11 cellular contexts compared by ENCODE assay signal in genomic region chr3:187678869-187679268, GRCh38. TPM values are rescaled to one million over a fixed set of nuclear protein-coding genes. Genes with fewer than 3 reads are reported as not detected.
DNase-seq lines count a peak whose midpoint lies in the region; ATAC-seq, FAIRE-seq and TF ChIP-seq lines count a peak whose summit lies in the region.
"Had no signal": no experiment of that assay in that cellular context is flagged by ENCODE, and none has a peak within 500 bp of the region (broad histone marks: within the 10 kb centered on the region; RNA-seq: fewer than 3 reads in every experiment).

No MANE protein-coding gene starts in this region.

- no peaks in the 10 kb centered on the region for H3K36me3 ChIP-seq in MM.1S (replicated peaks; ENCODE audit: insufficient read depth, low read length)

- FAIRE-seq in urothelium cell line (lab: Jason Lieb, UNC) = no peak

- H4K20me1 ChIP-seq in MM.1S (ENCODE audit: insufficient read depth, low read length) = no peaks in the 10 kb centered on the region

- H3K4me1 ChIP-seq in MM.1S (ENCODE audit: low read length) = no peaks in the 10 kb centered on the region; the same call in 1 of the 2 replicates

- H3K27ac Mint-ChIP-seq in endothelial cell (ENCODE audit: unreplicated experiment) = no peak overlapping the region
- H3K27ac Mint-ChIP-seq: activated naive CD8-positive, alpha-beta T cell; CD8-positive, alpha-beta T cell had no signal

- no peak overlapping the region for H3K27ac ChIP-seq in MM.1S (ENCODE audit: low read length)

- no peak overlapping the region for H3K4me3 ChIP-seq in MM.1S (ENCODE audit: low read length)

- H3K4me2 ChIP-seq in MM.1S (ENCODE audit: low read depth, low read length) = no peak overlapping the region

- H3K27me3 ChIP-seq in MM.1S (replicated peaks; ENCODE audit: insufficient read depth, low read length) = no peaks in the 10 kb centered on the region

- H2AFZ ChIP-seq in MM.1S (ENCODE audit: low read length) = no peak overlapping the region

- no peak overlapping the region for H3K9ac ChIP-seq in MM.1S (ENCODE audit: low read length)

- no peak for ATAC-seq in GM21447 (IDR thresholded peaks at IDR 0.05; ENCODE audit: unreplicated experiment)

- H3K79me2 ChIP-seq in MM.1S (ENCODE audit: low read length) = no peaks in the 10 kb centered on the region

- no peaks in the 10 kb centered on the region for H3F3A ChIP-seq in MM.1S (ENCODE audit: insufficient read depth, low read length)

- no peaks in the 10 kb centered on the region for H3K36me3 Mint-ChIP-seq in endothelial cell (ENCODE audit: low read depth, unreplicated experiment)
- H3K36me3 Mint-ChIP-seq: activated naive CD8-positive, alpha-beta T cell; CD8-positive, alpha-beta T cell had no signal

- DNase-seq in NCI-H82 (lab: John Stamatoyannopoulos, UW) (peak; percentile 79), NCI-H82 treated with DMSO at 0.1 percent for 48 hours (lab: John Stamatoyannopoulos, UW; ENCODE audit: unreplicated experiment) (no peak), MM.1S (peak; percentile 73), SKM-1 treated with dmso at 0.1 percent for 144 hours (lab: John Stamatoyannopoulos, UW; ENCODE audit: unreplicated experiment) (peak; percentile 37), endothelial cell (ENCODE audit: low spot score) (peak; percentile 60), midbrain (lab: John Stamatoyannopoulos, UW) (peak; percentile 35), urothelium cell line (ENCODE audit: low spot score) (peak; percentile 57)

- H3K27me3 Mint-ChIP-seq in endothelial cell (ENCODE audit: unreplicated experiment) = peaks cover 1% of the 10 kb centered on the region

- H3K9me2 ChIP-seq in MM.1S (replicated peaks; ENCODE audit: insufficient read depth, low read length) = no peaks in the 10 kb centered on the region

- no peaks in the 10 kb centered on the region for H3K9me3 Mint-ChIP-seq in endothelial cell (ENCODE audit: unreplicated experiment)
- H3K9me3 Mint-ChIP-seq: CD8-positive, alpha-beta T cell had no signal

- TF ChIP-seq CTCF in MM.1S (IDR thresholded peaks at IDR 0.05; ENCODE audit: low read length) (peak; percentile 86), endothelial cell (IDR thresholded peaks at IDR 0.05; ENCODE audit: unreplicated experiment) (no peak)

- peaks cover 6% of the 10 kb centered on the region for H3K4me1 Mint-ChIP-seq in endothelial cell (ENCODE audit: unreplicated experiment)

- H3K9me3 ChIP-seq in MM.1S (replicated peaks; ENCODE audit: insufficient read depth, low read length) = no peaks in the 10 kb centered on the region

- no peak overlapping the region for H3K4me3 Mint-ChIP-seq in endothelial cell (ENCODE audit: unreplicated experiment)
- H3K4me3 Mint-ChIP-seq: activated naive CD8-positive, alpha-beta T cell; CD8-positive, alpha-beta T cell had no signal

RNA-seq across cellular contexts. Expression of gene SST, which starts 8.7 kb away (rescaled TPM):
- not detected for total RNA-seq in endothelial cell (ENCODE audit: unreplicated experiment)
- total RNA-seq: CD8-positive, alpha-beta T cell; subcutaneous adipose tissue had no signal

RNA-seq across cellular contexts. Expression of gene RTP2, which starts 23.5 kb away (rescaled TPM):
- not detected for total RNA-seq in endothelial cell (ENCODE audit: unreplicated experiment)
- total RNA-seq: CD8-positive, alpha-beta T cell; subcutaneous adipose tissue had no signal
